19 cellular contexts compared by ENCODE assay signal in the genomic region with DNA sequence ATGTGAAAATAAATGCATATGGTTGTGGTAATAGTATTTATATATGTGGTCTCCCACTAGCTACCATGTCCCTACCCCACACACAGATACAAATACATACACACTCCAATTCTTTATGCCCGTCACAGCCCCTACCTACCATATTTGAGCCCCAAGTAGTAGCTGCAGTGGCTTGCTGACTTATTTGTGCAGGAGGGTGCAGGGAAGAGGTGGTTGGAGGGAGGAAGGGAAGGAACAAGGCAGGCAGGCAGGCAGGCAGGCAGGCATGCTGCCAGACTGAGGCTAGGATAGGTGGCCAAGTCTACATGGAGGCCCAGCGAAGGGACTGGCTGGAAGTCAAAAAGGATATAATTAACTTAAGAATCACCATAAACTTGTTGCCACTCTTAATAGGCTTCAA.
DNase-seq lines count a peak whose midpoint lies in the region; ATAC-seq and TF ChIP-seq lines count a peak whose summit lies in the region.
"Had no signal": no experiment of that assay in that cellular context is flagged by ENCODE, and none has a peak within 500 bp of the region (broad histone marks: within the 10 kb centered on the region; RNA-seq: fewer than 3 reads in every experiment).

No MANE protein-coding gene starts in this region.

- H3K27ac Mint-ChIP-seq in osteocyte (ENCODE audit: unreplicated experiment), result no peak overlapping the region
- H3K27ac Mint-ChIP-seq: B cell; CD4-positive, CD25-positive, alpha-beta regulatory T cell had no signal

- intact Hi-C loops in Right ventricle myocardium superior (cut with DNase I), result no loop called here
- intact Hi-C loops in left cardiac atrium (cut with DNase I), result no loop called here
- intact Hi-C loops in uterus (cut with DNase I; ENCODE audit: low total_unique reads), result no loop called here

- no peaks in the 10 kb centered on the region for H3K36me3 Mint-ChIP-seq in osteocyte (ENCODE audit: unreplicated experiment)
- H3K36me3 Mint-ChIP-seq in activated T-cell treated with anti-CD3 and anti-CD28 coated beads, Interleukin-2, amount 50 U/mL, for 4 hours (ENCODE audit: insufficient read depth), result no peaks in the 10 kb centered on the region
- H3K36me3 Mint-ChIP-seq: CD4-positive, CD25-positive, alpha-beta regulatory T cell; CD8-positive, alpha-beta memory T cell had no signal

- TF ChIP-seq CTCF in osteocyte (IDR thresholded peaks at IDR 0.05) (no peak), uterus (IDR thresholded peaks at IDR 0.05) (no peak)

- H3K27me3 Mint-ChIP-seq in osteocyte (ENCODE audit: unreplicated experiment), result peaks cover 22% of the 10 kb centered on the region
- peaks cover 8% of the 10 kb centered on the region for H3K27me3 Mint-ChIP-seq in activated T-cell treated with anti-CD3 and anti-CD28 coated beads, Interleukin-2, amount 50 U/mL, for 4 hours (ENCODE audit: low read depth)

- no peaks in the 10 kb centered on the region for H3K9me3 ChIP-seq in uterus
- H3K9me3 ChIP-seq: BLaER1 had no signal

- no peaks in the 10 kb centered on the region for H3K27me3 ChIP-seq in uterus
- H3K27me3 ChIP-seq: BLaER1 had no signal

- no peaks in the 10 kb centered on the region for H3K9me3 Mint-ChIP-seq in osteocyte (ENCODE audit: unreplicated experiment)
- H3K9me3 Mint-ChIP-seq in activated T-cell treated with anti-CD3 and anti-CD28 coated beads, Interleukin-2, amount 50 U/mL, for 4 hours, result no peaks in the 10 kb centered on the region
- H3K9me3 Mint-ChIP-seq: CD8-positive, alpha-beta memory T cell had no signal

- no peak for TF ChIP-seq POLR2A in uterus (IDR thresholded peaks at IDR 0.05)

- no peak for DNase-seq in Right ventricle myocardium superior
- DNase-seq in left cardiac atrium, result no peak
- peak; percentile 22 for DNase-seq in EH (ENCODE audit: low read depth)
- DNase-seq in astrocyte of the hippocampus (ENCODE audit: low read depth, low spot score), result peak; percentile 17
- peak; percentile 53 for DNase-seq in osteocyte (ENCODE audit: extremely low spot score, unreplicated experiment)
- DNase-seq in activated T-cell treated with anti-CD3 and anti-CD28 coated beads, Interleukin-2, amount 50 U/mL, for 4 hours, result no peak
- DNase-seq in uterus, result no peak
- DNase-seq: CD4-positive, CD25-positive, alpha-beta regulatory T cell; CD8-positive, alpha-beta memory T cell; DMS 273 treated with DMSO at 0.1 percent for 48 hours; DMS79; GF-D8; H7; HCEC 1CT had no signal

- H3K4me1 ChIP-seq in uterus, result no peaks in the 10 kb centered on the region
- H3K4me1 ChIP-seq: BLaER1 had no signal

- no peaks in the 10 kb centered on the region for H3K4me1 Mint-ChIP-seq in osteocyte (ENCODE audit: unreplicated experiment)
- no peaks in the 10 kb centered on the region for H3K4me1 Mint-ChIP-seq in activated T-cell treated with anti-CD3 and anti-CD28 coated beads, Interleukin-2, amount 50 U/mL, for 4 hours (ENCODE audit: low read depth)
- H3K4me1 Mint-ChIP-seq: B cell; CD4-positive, CD25-positive, alpha-beta regulatory T cell; CD8-positive, alpha-beta memory T cell had no signal

- H3K36me3 ChIP-seq in uterus, result no peaks in the 10 kb centered on the region
- H3K36me3 ChIP-seq: BLaER1 had no signal

- peak; percentile 29 for ATAC-seq in Right ventricle myocardium superior (ENCODE audit: poor library complexity)
- no peak for ATAC-seq in left cardiac atrium
- no peak for ATAC-seq in activated T-cell treated with anti-CD3 and anti-CD28 coated beads, Interleukin-2, amount 50 U/mL, for 4 hours
- no peak for ATAC-seq in GM19324 (IDR thresholded peaks at IDR 0.05; ENCODE audit: low FRiP score, unreplicated experiment)

- H3K4me3 Mint-ChIP-seq in osteocyte (ENCODE audit: unreplicated experiment), result no peak overlapping the region
- no peak overlapping the region for H3K4me3 Mint-ChIP-seq in activated T-cell treated with anti-CD3 and anti-CD28 coated beads, Interleukin-2, amount 50 U/mL, for 4 hours
- H3K4me3 Mint-ChIP-seq: B cell; CD4-positive, CD25-positive, alpha-beta regulatory T cell; CD8-positive, alpha-beta memory T cell had no signal

- no peak overlapping the region for H3K4me3 ChIP-seq in uterus
- H3K4me3 ChIP-seq: BLaER1 had no signal

- no peak overlapping the region for H3K27ac ChIP-seq in uterus
- H3K27ac ChIP-seq: 22Rv1, BLaER1, C4-2B had no signal

Comparison
In these comparisons a context has a peak if more than half of its experiments do, and no peak if none do; other contexts are left out.
1. DNase-seq: peak in EH (single experiment), astrocyte of the hippocampus (single experiment) and osteocyte (single experiment); none in Right ventricle myocardium superior (single experiment), left cardiac atrium (single experiment), activated T-cell treated with anti-CD3 and anti-CD28 coated beads, Interleukin-2, amount 50 U/mL, for 4 hours (single experiment) and uterus (0 of 2).